In genomic region chr3:159208080-159208479, GRCh38 we compare ENCODE assay signal across 15 cellular contexts.
A peak's percentile ranks its signal among the peaks of the same experiment; 100 is the strongest.
DNase-seq lines count a peak whose midpoint lies in the region; TF ChIP-seq lines count a peak whose summit lies in the region.
"Had no signal": no experiment of that assay in that cellular context is flagged by ENCODE, and none has a peak within 500 bp of the region (broad histone marks: within the 10 kb centered on the region; RNA-seq: fewer than 3 reads in every experiment).

No MANE protein-coding gene starts in this region.

- no peaks in the 10 kb centered on the region for H3K4me1 ChIP-seq in uterus

- no peaks in the 10 kb centered on the region for H3K27me3 ChIP-seq in uterus
- H3K27me3 ChIP-seq: MG63 had no signal

- no peaks in the 10 kb centered on the region for H3K9me3 ChIP-seq in uterus
- H3K9me3 ChIP-seq: MG63, SK-N-SH had no signal

- H3K36me3 ChIP-seq in uterus = no peaks in the 10 kb centered on the region
- H3K36me3 ChIP-seq: MG63 had no signal

- H3K27ac ChIP-seq in temporal lobe (ENCODE audit: low read depth, low read length) (peak overlapping the region; percentile 6), uterus (no peak overlapping the region)
- H3K27ac ChIP-seq: C4-2B, GM23248, KMS-11, PC-9 had no signal

- TF ChIP-seq POLR2A in uterus (IDR thresholded peaks at IDR 0.05) = no peak

- H3K4me3 ChIP-seq in uterus = no peak overlapping the region
- H3K4me3 ChIP-seq: GM23248, MG63, PC-9 had no signal

- intact Hi-C loops in uterus (cut with DNase I; ENCODE audit: low total_unique reads) = no loop called here

- DNase-seq in EH (ENCODE audit: low read depth) = peak; percentile 45
- DNase-seq in NCI-H226 = peak; percentile 58
- DNase-seq in islet precursor cell = peak; percentile 59
- no peak for DNase-seq in NAMALWA (ENCODE audit: low spot score)
- no peak for DNase-seq in cortex of kidney (lab: John Stamatoyannopoulos, UW)
- DNase-seq in uterus = no peak
- DNase-seq: GM23248, MG63, NCI-H1105 treated with DMSO at 0.1 percent for 48 hours, NCI-H1930, SK-N-SH had no signal

- TF ChIP-seq CTCF in uterus (IDR thresholded peaks at IDR 0.05) = no peak

Comparison
In these comparisons a context has a peak if more than half of its experiments do, and no peak if none do; other contexts are left out.
1. DNase-seq: peak in EH (single experiment), NCI-H226 (single experiment) and islet precursor cell (single experiment); none in NAMALWA (single experiment), cortex of kidney (single experiment) and uterus (0 of 2).